In genomic region chr15:75201609-75202250, GRCh38 we compare ENCODE assay signal across 8 cellular contexts.
DNase-seq lines count a peak whose midpoint lies in the region; ATAC-seq and TF ChIP-seq lines count a peak whose summit lies in the region.

C15orf39 (plus strand) TSS chr15:75201882; CDS start chr15:75206049, 4,167 bp downstream.

- DNase-seq in NCI-H1436 (lab: John Stamatoyannopoulos, UW) (peak; percentile 50), NCI-H1436 treated with DMSO at 0.1 percent for 48 hours (lab: John Stamatoyannopoulos, UW) (no peak), NCI-H1694 treated with DMSO at 0.1 percent for 48 hours (lab: John Stamatoyannopoulos, UW) (peak; percentile 42), cardiac fibroblast (ENCODE audit: low read depth in 2 of 2) (peak; percentile 68 to 78), iris pigment epithelial cell (ENCODE audit: low read depth) (peak; percentile 53)
- DNase-seq in activated CD4-positive, CD25-positive, alpha-beta regulatory T cell (lab: John Stamatoyannopoulos, UW) = peak; percentile 67 to 80 (median 74)
- DNase-seq in stimulated activated CD4-positive, alpha-beta T cell treated with anti-CD3 and anti-CD28 coated beads, Interleukin-15, amount 100 ng/mL, for 1 hour (ENCODE audit: low read depth in 1 of 2, low spot score in 1 of 2) = peak; percentile 61 to 71

- ATAC-seq in HG02642 (IDR thresholded peaks at IDR 0.05; ENCODE audit: poor library complexity, unreplicated experiment) = peak; percentile 55

- peak within 1 kb of the TSS; percentile 94 to 95 for H3K4me3 ChIP-seq in cardiac fibroblast (replicated peaks in 1 of 2; ENCODE audit: low read depth in 2 of 2, low read length in 2 of 2)

- TF ChIP-seq CTCF in cardiac fibroblast (IDR thresholded peaks at IDR 0.05; ENCODE audit: low read depth, low read length) = peak; percentile 30
